ENCODE assay signal across 8 cellular contexts in the genomic region with DNA sequence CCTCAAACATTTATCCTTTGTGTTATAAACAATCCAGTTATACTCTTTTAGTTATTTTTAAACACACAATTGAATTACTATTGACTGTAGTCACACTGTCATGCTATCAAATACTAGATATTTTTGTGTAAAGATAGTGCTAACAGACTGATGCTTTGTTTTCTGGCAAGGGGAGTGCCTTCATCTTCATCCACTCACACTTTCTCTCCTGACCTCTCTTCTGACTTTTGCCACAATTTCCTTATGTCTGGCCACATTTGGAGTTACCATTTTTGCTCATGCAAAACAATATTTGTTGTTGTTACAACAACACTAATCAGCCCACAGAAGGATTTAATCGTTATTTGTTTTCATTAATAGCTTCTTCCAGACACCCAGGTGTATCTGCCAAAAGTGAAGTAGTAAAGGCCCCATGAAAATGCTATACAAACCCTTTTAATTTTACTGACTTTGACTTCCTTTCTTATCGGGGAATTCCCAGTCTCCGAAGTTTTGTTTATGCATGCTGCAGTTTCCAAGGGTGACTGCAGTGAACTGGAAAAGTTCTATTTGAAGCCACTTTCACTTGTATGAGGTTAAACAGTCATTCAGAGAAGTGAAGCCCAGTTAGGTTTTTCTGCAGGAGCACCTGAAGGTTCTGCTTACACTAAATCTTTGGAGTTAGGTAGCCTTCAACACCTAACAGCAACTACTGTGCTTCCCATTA.
A peak's percentile ranks its signal among the peaks of the same experiment; 100 is the strongest.
DNase-seq lines count a peak whose midpoint lies in the region; ATAC-seq and TF ChIP-seq lines count a peak whose summit lies in the region.

No MANE protein-coding gene starts in this region.

- H3K4me1 ChIP-seq in right cardiac atrium (ENCODE audit: control insufficient read depth, insufficient read depth, low read length): peaks cover 2% of the 10 kb centered on the region

- intact Hi-C loops in right cardiac atrium (cut with DNase I) (no loop called here), lower leg skin (cut with DNase I; ENCODE audit: low total_unique reads) (no loop called here)

- no peak for TF ChIP-seq CTCF in lower leg skin (IDR thresholded peaks at IDR 0.05)

- ATAC-seq in GM21528 (IDR thresholded peaks at IDR 0.05; ENCODE audit: low FRiP score, unreplicated experiment) (peak; percentile 75), right cardiac atrium (peak; percentile 65 to 76)

- TF ChIP-seq POLR2A in lower leg skin (IDR thresholded peaks at IDR 0.05): no peak
- TF ChIP-seq POLR2A in erythroblast (IDR thresholded peaks at IDR 0.05; ENCODE audit: low read length): no peak

- no peaks in the 10 kb centered on the region for H3K27me3 ChIP-seq in right cardiac atrium (ENCODE audit: control insufficient read depth, insufficient read depth)

- DNase-seq in ELR (ENCODE audit: low read depth) (peak; percentile 33), HuH-7 (ENCODE audit: low spot score) (peak; percentile 6), right cardiac atrium (no peak), lower leg skin (ENCODE audit: low spot score in 2 of 2) (no peak), erythroblast (lab: John Stamatoyannopoulos, UW) (no peak), NCI-H128 (lab: John Stamatoyannopoulos, UW; ENCODE audit: unreplicated experiment) (no peak)
- DNase-seq in activated effector memory CD4-positive, alpha-beta T cell treated with Interleukin-2 at 50 U/mL for 16 hours: no peak

- H3K4me3 ChIP-seq in right cardiac atrium (ENCODE audit: low read length): no peak overlapping the region
- no peak overlapping the region for H3K4me3 ChIP-seq in lower leg skin (ENCODE audit: low read depth, poor library complexity, severe bottlenecking)

- 15% methylated on average over 3 of the region's 3 CpGs for WGBS in right cardiac atrium
- 4 to 7% methylated on average over 3 of the region's 3 CpGs for WGBS in lower leg skin, 2 donors

- no peaks in the 10 kb centered on the region for H3K9me3 ChIP-seq in right cardiac atrium (ENCODE audit: control insufficient read depth, low read length)

- H3K27ac ChIP-seq in right cardiac atrium (ENCODE audit: low read length): no peak overlapping the region

Comparison
In these comparisons a context has a peak if more than half of its experiments do, and no peak if none do; other contexts are left out.
1. DNase-seq: peak in ELR (single experiment) and HuH-7 (single experiment); none in right cardiac atrium (0 of 3), activated effector memory CD4-positive, alpha-beta T cell treated with Interleukin-2 at 50 U/mL for 16 hours (single experiment), lower leg skin (0 of 2), erythroblast (0 of 2) and NCI-H128 (single experiment).